ENCODE assay signal across 19 cellular contexts in genomic region chr3:78506038-78506437, GRCh38.
"Had no signal": no experiment of that assay in that cellular context is flagged by ENCODE, and none has a peak within 500 bp of the region (broad histone marks: within the 10 kb centered on the region; RNA-seq: fewer than 3 reads in every experiment).

No MANE protein-coding gene starts in this region.

- H3K27me3 Mint-ChIP-seq: activated naive CD4-positive, alpha-beta T cell treated with anti-CD3 and anti-CD28 coated beads, Interleukin-2, amount 50 U/mL, for 24 hours; effector memory CD8-positive, alpha-beta T cell had no signal

- H3K36me3 Mint-ChIP-seq: activated naive CD4-positive, alpha-beta T cell treated with anti-CD3 and anti-CD28 coated beads, Interleukin-2, amount 50 U/mL, for 24 hours had no signal

- H3K4me3 Mint-ChIP-seq: activated naive CD4-positive, alpha-beta T cell treated with anti-CD3 and anti-CD28 coated beads, Interleukin-2, amount 50 U/mL, for 24 hours; effector memory CD8-positive, alpha-beta T cell; neural crest cell had no signal

- ATAC-seq: effector memory CD8-positive, alpha-beta T cell; left colon; lower lobe of right lung had no signal

- H3K4me3 ChIP-seq: adrenal gland, cardiac muscle cell, lower lobe of right lung, prostate gland, right atrium auricular region, skin epidermis, stomach had no signal

- H3K4me1 Mint-ChIP-seq: activated naive CD4-positive, alpha-beta T cell treated with anti-CD3 and anti-CD28 coated beads, Interleukin-2, amount 50 U/mL, for 24 hours had no signal

- H3K9me3 Mint-ChIP-seq: neural crest cell had no signal

- H3K27me3 ChIP-seq: adrenal gland, cardiac muscle cell, right atrium auricular region, stomach had no signal

- DNase-seq: activated CD4-positive, alpha-beta T cell treated with anti-CD3 and anti-CD28 coated beads, Interleukin-2, amount 50 U/mL, for 1 hour; activated CD4-positive, CD25-positive, alpha-beta regulatory T cell treated with anti-CD3 and anti-CD28 coated beads, Interleukin-2, amount 50 U/mL, for 72 hours; activated gamma-delta T cell; adrenal gland; effector memory CD8-positive, alpha-beta T cell; foreskin fibroblast; islet precursor cell; left colon; lower lobe of right lung; stimulated activated CD4-positive, alpha-beta T cell treated with anti-CD3 and anti-CD28 coated beads, Interleukin-15, amount 100 ng/mL, for 24 hours; stimulated activated CD4-positive, alpha-beta T cell treated with anti-CD3 and anti-CD28 coated beads, Interleukin-4, amount 100 ng/mL, for 1 hour; stomach; T1000 had no signal

- H3K27ac Mint-ChIP-seq: activated naive CD4-positive, alpha-beta T cell treated with anti-CD3 and anti-CD28 coated beads, Interleukin-2, amount 50 U/mL, for 24 hours; effector memory CD8-positive, alpha-beta T cell had no signal

- H3K27ac ChIP-seq: adrenal gland, lower lobe of right lung, prostate gland, right atrium auricular region, skin epidermis, stomach had no signal

- H3K36me3 ChIP-seq: adrenal gland, cardiac muscle cell, lower lobe of right lung, prostate gland, right atrium auricular region, stomach had no signal

- H3K9me3 ChIP-seq: adrenal gland, lower lobe of right lung, prostate gland, right atrium auricular region, stomach had no signal

- H3K4me1 ChIP-seq: adrenal gland, prostate gland, right atrium auricular region had no signal
